In genomic region chr18:54052259-54052658, GRCh38 we compare ENCODE assay signal across 39 cellular contexts.
"Had no signal": no experiment of that assay in that cellular context is flagged by ENCODE, and none has a peak within 500 bp of the region (broad histone marks: within the 10 kb centered on the region; RNA-seq: fewer than 3 reads in every experiment).

No MANE protein-coding gene starts in this region.

- H3K27me3 Mint-ChIP-seq: activated B cell treated with CpG ODN at 0.5 μM for 24 hours; activated CD4-positive, alpha-beta memory T cell treated with anti-CD3 and anti-CD28 coated beads for 36 hours; activated CD4-positive, alpha-beta T cell treated with anti-CD3 and anti-CD28 coated beads, Interleukin-2, amount 10 ng/mL, durations not matched to agents 24 days and 14 days; activated naive CD8-positive, alpha-beta T cell treated with anti-CD3 and anti-CD28 coated beads for 36 hours; activated T-helper 17 cell treated with anti-CD3 and anti-CD28 coated beads, Interleukin-2, amount 50 U/mL, for 72 hours; central memory CD8-positive, alpha-beta T cell had no signal

- H3K27ac Mint-ChIP-seq: activated B cell treated with CpG ODN at 0.5 μM for 24 hours; activated CD4-positive, alpha-beta memory T cell treated with anti-CD3 and anti-CD28 coated beads for 36 hours; activated CD4-positive, alpha-beta T cell treated with anti-CD3 and anti-CD28 coated beads, Interleukin-2, amount 10 ng/mL, durations not matched to agents 24 days and 14 days; activated CD8-positive, alpha-beta T cell treated with anti-CD3 and anti-CD28 coated beads for 36 hours; activated naive CD4-positive, alpha-beta T cell treated with anti-CD3 and anti-CD28 coated beads for 36 hours; activated naive CD4-positive, alpha-beta T cell treated with anti-CD3 and anti-CD28 coated beads, Interleukin-2, amount 50 U/mL, for 72 hours; activated naive CD8-positive, alpha-beta T cell treated with anti-CD3 and anti-CD28 coated beads for 36 hours; activated T-cell treated with anti-CD3 and anti-CD28 coated beads, Interleukin-2, amount 50 U/mL, for 72 hours; activated T-helper 1 cell treated with anti-CD3 and anti-CD28 coated beads, Interleukin-12 subunit alpha, Interleukin-12 subunit beta, Interleukin-2, Interleukin-4 antibody, amounts not matched to agents 30 ng/mL and 10 ng/mL and 1 ng/mL, durations not matched to agents 14 hours and 24 hours and 36 hours; activated T-helper 17 cell treated with anti-CD3 and anti-CD28 coated beads, Interleukin-2, amount 50 U/mL, for 72 hours; T-helper 1 cell treated with Interleukin-12 subunit alpha and Interleukin-12 subunit beta and Interleukin-4 antibody, amounts not matched to agents 30 μg/mL and 1 μg/mL, for 36 hours; T-helper 2 cell treated with Interferon-gamma antibody and Interleukin-4, amounts not matched to agents 5 μg/mL and 100 μg/mL, for 36 hours had no signal

- H3K4me3 Mint-ChIP-seq: activated B cell treated with CpG ODN at 0.5 μM for 24 hours; activated CD4-positive, alpha-beta memory T cell treated with anti-CD3 and anti-CD28 coated beads for 36 hours; activated CD4-positive, alpha-beta T cell treated with anti-CD3 and anti-CD28 coated beads, Interleukin-2, amount 10 ng/mL, durations not matched to agents 24 days and 14 days; activated CD8-positive, alpha-beta T cell treated with anti-CD3 and anti-CD28 coated beads for 36 hours; activated naive CD4-positive, alpha-beta T cell treated with anti-CD3 and anti-CD28 coated beads for 36 hours; activated naive CD8-positive, alpha-beta T cell treated with anti-CD3 and anti-CD28 coated beads for 36 hours; activated T-cell treated with anti-CD3 and anti-CD28 coated beads, Interleukin-2, amount 50 U/mL, for 4 hours; activated T-cell treated with anti-CD3 and anti-CD28 coated beads, Interleukin-2, amount 50 U/mL, for 72 hours; activated T-helper 1 cell treated with anti-CD3 and anti-CD28 coated beads, Interleukin-12 subunit alpha, Interleukin-12 subunit beta, Interleukin-2, Interleukin-4 antibody, amounts not matched to agents 30 ng/mL and 10 ng/mL and 1 ng/mL, durations not matched to agents 14 hours and 24 hours and 36 hours; activated T-helper 17 cell treated with anti-CD3 and anti-CD28 coated beads, Interleukin-2, amount 50 U/mL, for 72 hours; central memory CD8-positive, alpha-beta T cell; T-helper 1 cell treated with Interleukin-12 subunit alpha and Interleukin-12 subunit beta and Interleukin-4 antibody, amounts not matched to agents 30 μg/mL and 1 μg/mL, for 36 hours; T-helper 2 cell treated with Interferon-gamma antibody and Interleukin-4, amounts not matched to agents 5 μg/mL and 100 μg/mL, for 36 hours had no signal

- H3K9me3 Mint-ChIP-seq: activated B cell treated with CpG ODN at 0.5 μM for 24 hours; activated CD4-positive, alpha-beta memory T cell treated with anti-CD3 and anti-CD28 coated beads for 36 hours; activated CD8-positive, alpha-beta T cell treated with anti-CD3 and anti-CD28 coated beads for 36 hours; activated naive CD4-positive, alpha-beta T cell treated with anti-CD3 and anti-CD28 coated beads for 36 hours; activated naive CD4-positive, alpha-beta T cell treated with anti-CD3 and anti-CD28 coated beads, Interleukin-2, amount 50 U/mL, for 72 hours; activated naive CD8-positive, alpha-beta T cell treated with anti-CD3 and anti-CD28 coated beads for 36 hours; activated T-cell treated with anti-CD3 and anti-CD28 coated beads, Interleukin-2, amount 50 U/mL, for 4 hours; activated T-cell treated with anti-CD3 and anti-CD28 coated beads, Interleukin-2, amount 50 U/mL, for 72 hours; activated T-helper 1 cell treated with anti-CD3 and anti-CD28 coated beads, Interleukin-12 subunit alpha, Interleukin-12 subunit beta, Interleukin-2, Interleukin-4 antibody, amounts not matched to agents 30 ng/mL and 10 ng/mL and 1 ng/mL, durations not matched to agents 14 hours and 24 hours and 36 hours; activated T-helper 17 cell treated with anti-CD3 and anti-CD28 coated beads, Interleukin-2, amount 50 U/mL, for 72 hours; central memory CD8-positive, alpha-beta T cell; T-helper 1 cell treated with Interleukin-12 subunit alpha and Interleukin-12 subunit beta and Interleukin-4 antibody, amounts not matched to agents 30 μg/mL and 1 μg/mL, for 36 hours; T-helper 2 cell treated with Interferon-gamma antibody and Interleukin-4, amounts not matched to agents 5 μg/mL and 100 μg/mL, for 36 hours had no signal

- DNase-seq: activated B cell treated with CpG ODN at 0.5 μM for 24 hours; activated CD4-positive, alpha-beta memory T cell treated with anti-CD3 and anti-CD28 coated beads for 36 hours; activated CD4-positive, alpha-beta T cell treated with anti-CD3 and anti-CD28 coated beads for 4 hours; activated CD4-positive, alpha-beta T cell treated with anti-CD3 and anti-CD28 coated beads, Interleukin-2, amount 10 ng/mL, durations not matched to agents 24 days and 14 days; activated CD4-positive, alpha-beta T cell treated with anti-CD3 and anti-CD28 coated beads, Interleukin-2, amount 50 U/mL, for 1 hour; activated CD4-positive, alpha-beta T cell treated with anti-CD3 and anti-CD28 coated beads, Interleukin-2, amount 50 U/mL, for 4 hours; activated CD4-positive, CD25-positive, alpha-beta regulatory T cell treated with anti-CD3 and anti-CD28 coated beads, Interleukin-2, amount 50 U/mL, for 72 hours; activated CD8-positive, alpha-beta memory T cell treated with anti-CD3 and anti-CD28 coated beads, Interleukin-2, amount 50 U/mL, for 4 hours; activated CD8-positive, alpha-beta T cell treated with anti-CD3 and anti-CD28 coated beads for 36 hours; activated effector memory CD4-positive, alpha-beta T cell treated with anti-CD3 and anti-CD28 coated beads, Interleukin-2, amount 50 U/mL, for 16 hours; activated gamma-delta T cell treated with Interleukin-2 at 50 U/mL for 16 hours; activated naive CD4-positive, alpha-beta T cell; activated naive CD4-positive, alpha-beta T cell treated with anti-CD3 and anti-CD28 coated beads for 36 hours; activated naive CD4-positive, alpha-beta T cell treated with anti-CD3 and anti-CD28 coated beads, Interleukin-2, amount 50 U/mL, for 16 hours; activated naive CD8-positive, alpha-beta T cell treated with anti-CD3 and anti-CD28 coated beads for 36 hours; activated T-cell treated with anti-CD3 and anti-CD28 coated beads for 4 hours; activated T-cell treated with anti-CD3 and anti-CD28 coated beads, Interleukin-2, amount 50 U/mL, for 1 hour; activated T-cell treated with anti-CD3 and anti-CD28 coated beads, Interleukin-2, amount 50 U/mL, for 4 hours; activated T-cell treated with anti-CD3 and anti-CD28 coated beads, Interleukin-2, amount 50 U/mL, for 72 hours; adrenal gland; amniotic stem cell; aorta; body of pancreas; brain microvascular endothelial cell; caudate nucleus; SW 1271; T-helper 1 cell; T-helper 2 cell; T-helper 9 cell had no signal

- H3K4me1 Mint-ChIP-seq: activated B cell treated with CpG ODN at 0.5 μM for 24 hours; activated naive CD8-positive, alpha-beta T cell treated with anti-CD3 and anti-CD28 coated beads for 36 hours; activated T-helper 17 cell treated with anti-CD3 and anti-CD28 coated beads, Interleukin-2, amount 50 U/mL, for 72 hours; central memory CD8-positive, alpha-beta T cell had no signal

- H3K36me3 Mint-ChIP-seq: activated CD4-positive, alpha-beta memory T cell treated with anti-CD3 and anti-CD28 coated beads for 36 hours; activated naive CD4-positive, alpha-beta T cell treated with anti-CD3 and anti-CD28 coated beads, Interleukin-2, amount 50 U/mL, for 72 hours; activated naive CD8-positive, alpha-beta T cell treated with anti-CD3 and anti-CD28 coated beads for 36 hours had no signal

- H3K9me3 ChIP-seq: adrenal gland, body of pancreas had no signal

- H3K4me3 ChIP-seq: adrenal gland, body of pancreas, cardiac muscle cell had no signal

- H3K4me1 ChIP-seq: adrenal gland, body of pancreas had no signal

- H3K27me3 ChIP-seq: adrenal gland, body of pancreas, brain microvascular endothelial cell, cardiac muscle cell had no signal

- FAIRE-seq: astrocyte, TTC549 had no signal

- H3K27ac ChIP-seq: adrenal gland, body of pancreas, brain microvascular endothelial cell, cardiac muscle cell, VCaP had no signal

- H3K36me3 ChIP-seq: adrenal gland, brain microvascular endothelial cell, cardiac muscle cell had no signal
